ENCODE assay signal across 2 cellular contexts in the genomic region with DNA sequence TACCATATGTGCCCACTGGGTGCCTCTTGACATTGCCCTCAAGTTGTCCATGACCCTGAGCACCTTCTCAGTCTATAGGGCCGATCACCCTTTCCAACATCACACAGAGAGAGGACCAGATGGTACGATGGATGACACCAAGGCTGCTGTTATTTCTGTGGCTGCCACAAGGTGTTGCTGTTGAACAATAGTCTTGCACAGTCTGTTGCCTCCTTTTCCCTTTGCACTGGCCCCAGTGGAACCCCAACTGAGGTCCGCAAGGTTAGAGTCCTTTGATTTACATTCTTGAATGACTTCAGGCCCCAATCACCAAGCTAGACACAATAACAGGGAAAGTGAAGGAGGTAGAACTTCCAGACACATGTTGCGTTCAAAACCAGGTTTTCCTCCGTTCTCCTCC.
TF ChIP-seq lines count a peak whose summit lies in the region.

No MANE protein-coding gene starts in this region.

TF ChIP-seq in HEK293, 187 proteins besides CTCF, POLR2A, EP300 and RAD21 (continues in another document):
- TF ChIP-seq, protein P1, sequence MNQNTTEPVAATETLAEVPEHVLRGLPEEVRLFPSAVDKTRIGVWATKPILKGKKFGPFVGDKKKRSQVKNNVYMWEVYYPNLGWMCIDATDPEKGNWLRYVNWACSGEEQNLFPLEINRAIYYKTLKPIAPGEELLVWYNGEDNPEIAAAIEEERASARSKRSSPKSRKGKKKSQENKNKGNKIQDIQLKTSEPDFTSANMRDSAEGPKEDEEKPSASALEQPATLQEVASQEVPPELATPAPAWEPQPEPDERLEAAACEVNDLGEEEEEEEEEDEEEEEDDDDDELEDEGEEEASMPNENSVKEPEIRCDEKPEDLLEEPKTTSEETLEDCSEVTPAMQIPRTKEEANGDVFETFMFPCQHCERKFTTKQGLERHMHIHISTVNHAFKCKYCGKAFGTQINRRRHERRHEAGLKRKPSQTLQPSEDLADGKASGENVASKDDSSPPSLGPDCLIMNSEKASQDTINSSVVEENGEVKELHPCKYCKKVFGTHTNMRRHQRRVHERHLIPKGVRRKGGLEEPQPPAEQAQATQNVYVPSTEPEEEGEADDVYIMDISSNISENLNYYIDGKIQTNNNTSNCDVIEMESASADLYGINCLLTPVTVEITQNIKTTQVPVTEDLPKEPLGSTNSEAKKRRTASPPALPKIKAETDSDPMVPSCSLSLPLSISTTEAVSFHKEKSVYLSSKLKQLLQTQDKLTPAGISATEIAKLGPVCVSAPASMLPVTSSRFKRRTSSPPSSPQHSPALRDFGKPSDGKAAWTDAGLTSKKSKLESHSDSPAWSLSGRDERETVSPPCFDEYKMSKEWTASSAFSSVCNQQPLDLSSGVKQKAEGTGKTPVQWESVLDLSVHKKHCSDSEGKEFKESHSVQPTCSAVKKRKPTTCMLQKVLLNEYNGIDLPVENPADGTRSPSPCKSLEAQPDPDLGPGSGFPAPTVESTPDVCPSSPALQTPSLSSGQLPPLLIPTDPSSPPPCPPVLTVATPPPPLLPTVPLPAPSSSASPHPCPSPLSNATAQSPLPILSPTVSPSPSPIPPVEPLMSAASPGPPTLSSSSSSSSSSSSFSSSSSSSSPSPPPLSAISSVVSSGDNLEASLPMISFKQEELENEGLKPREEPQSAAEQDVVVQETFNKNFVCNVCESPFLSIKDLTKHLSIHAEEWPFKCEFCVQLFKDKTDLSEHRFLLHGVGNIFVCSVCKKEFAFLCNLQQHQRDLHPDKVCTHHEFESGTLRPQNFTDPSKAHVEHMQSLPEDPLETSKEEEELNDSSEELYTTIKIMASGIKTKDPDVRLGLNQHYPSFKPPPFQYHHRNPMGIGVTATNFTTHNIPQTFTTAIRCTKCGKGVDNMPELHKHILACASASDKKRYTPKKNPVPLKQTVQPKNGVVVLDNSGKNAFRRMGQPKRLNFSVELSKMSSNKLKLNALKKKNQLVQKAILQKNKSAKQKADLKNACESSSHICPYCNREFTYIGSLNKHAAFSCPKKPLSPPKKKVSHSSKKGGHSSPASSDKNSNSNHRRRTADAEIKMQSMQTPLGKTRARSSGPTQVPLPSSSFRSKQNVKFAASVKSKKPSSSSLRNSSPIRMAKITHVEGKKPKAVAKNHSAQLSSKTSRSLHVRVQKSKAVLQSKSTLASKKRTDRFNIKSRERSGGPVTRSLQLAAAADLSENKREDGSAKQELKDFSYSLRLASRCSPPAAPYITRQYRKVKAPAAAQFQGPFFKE (tag by site-specific recombination; IDR thresholded peaks at IDR 0.05; ENCODE audit: borderline replicate concordance): no peak
- peak; percentile 67 for TF ChIP-seq SETDB1 (IDR thresholded peaks at IDR 0.05; ENCODE audit: insufficient read length, low read length)
- TF ChIP-seq ZNF548 (tag by site-specific recombination; IDR thresholded peaks at IDR 0.05): no peak
- TF ChIP-seq, protein P2, sequence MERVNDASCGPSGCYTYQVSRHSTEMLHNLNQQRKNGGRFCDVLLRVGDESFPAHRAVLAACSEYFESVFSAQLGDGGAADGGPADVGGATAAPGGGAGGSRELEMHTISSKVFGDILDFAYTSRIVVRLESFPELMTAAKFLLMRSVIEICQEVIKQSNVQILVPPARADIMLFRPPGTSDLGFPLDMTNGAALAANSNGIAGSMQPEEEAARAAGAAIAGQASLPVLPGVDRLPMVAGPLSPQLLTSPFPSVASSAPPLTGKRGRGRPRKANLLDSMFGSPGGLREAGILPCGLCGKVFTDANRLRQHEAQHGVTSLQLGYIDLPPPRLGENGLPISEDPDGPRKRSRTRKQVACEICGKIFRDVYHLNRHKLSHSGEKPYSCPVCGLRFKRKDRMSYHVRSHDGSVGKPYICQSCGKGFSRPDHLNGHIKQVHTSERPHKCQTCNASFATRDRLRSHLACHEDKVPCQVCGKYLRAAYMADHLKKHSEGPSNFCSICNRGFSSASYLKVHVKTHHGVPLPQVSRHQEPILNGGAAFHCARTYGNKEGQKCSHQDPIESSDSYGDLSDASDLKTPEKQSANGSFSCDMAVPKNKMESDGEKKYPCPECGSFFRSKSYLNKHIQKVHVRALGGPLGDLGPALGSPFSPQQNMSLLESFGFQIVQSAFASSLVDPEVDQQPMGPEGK (tag by site-specific recombination; IDR thresholded peaks at IDR 0.05): no peak
- no peak for TF ChIP-seq HOXC10 (CRISPR knock-in tag; IDR thresholded peaks at IDR 0.05)
- TF ChIP-seq, protein P3, sequence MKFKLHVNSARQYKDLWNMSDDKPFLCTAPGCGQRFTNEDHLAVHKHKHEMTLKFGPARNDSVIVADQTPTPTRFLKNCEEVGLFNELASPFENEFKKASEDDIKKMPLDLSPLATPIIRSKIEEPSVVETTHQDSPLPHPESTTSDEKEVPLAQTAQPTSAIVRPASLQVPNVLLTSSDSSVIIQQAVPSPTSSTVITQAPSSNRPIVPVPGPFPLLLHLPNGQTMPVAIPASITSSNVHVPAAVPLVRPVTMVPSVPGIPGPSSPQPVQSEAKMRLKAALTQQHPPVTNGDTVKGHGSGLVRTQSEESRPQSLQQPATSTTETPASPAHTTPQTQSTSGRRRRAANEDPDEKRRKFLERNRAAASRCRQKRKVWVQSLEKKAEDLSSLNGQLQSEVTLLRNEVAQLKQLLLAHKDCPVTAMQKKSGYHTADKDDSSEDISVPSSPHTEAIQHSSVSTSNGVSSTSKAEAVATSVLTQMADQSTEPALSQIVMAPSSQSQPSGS (tag by site-specific recombination; IDR thresholded peaks at IDR 0.05; ENCODE audit: low read depth): no peak
- no peak for TF ChIP-seq ZFP37 (tag by site-specific recombination; IDR thresholded peaks at IDR 0.05)
- TF ChIP-seq ZNF626 (tag by site-specific recombination; IDR thresholded peaks at IDR 0.05): no peak
- no peak for TF ChIP-seq ZNF175 (tag by site-specific recombination; IDR thresholded peaks at IDR 0.05)
- no peak for TF ChIP-seq ZNF140 (tag by site-specific recombination; IDR thresholded peaks at IDR 0.05)
- no peak for TF ChIP-seq SP2 (tag by site-specific recombination; IDR thresholded peaks at IDR 0.05)
- no peak for TF ChIP-seq ZNF544 (tag by site-specific recombination; IDR thresholded peaks at IDR 0.05)
- TF ChIP-seq REPIN1 (tag by site-specific recombination; IDR thresholded peaks at IDR 0.05; ENCODE audit: low read depth): no peak
- no peak for TF ChIP-seq ZNF501 (tag by site-specific recombination; IDR thresholded peaks at IDR 0.05)
- no peak for TF ChIP-seq ZNF157 (tag by site-specific recombination; IDR thresholded peaks at IDR 0.05)
- TF ChIP-seq YY2 (tag by site-specific recombination; IDR thresholded peaks at IDR 0.05): no peak
- TF ChIP-seq, protein P4, sequence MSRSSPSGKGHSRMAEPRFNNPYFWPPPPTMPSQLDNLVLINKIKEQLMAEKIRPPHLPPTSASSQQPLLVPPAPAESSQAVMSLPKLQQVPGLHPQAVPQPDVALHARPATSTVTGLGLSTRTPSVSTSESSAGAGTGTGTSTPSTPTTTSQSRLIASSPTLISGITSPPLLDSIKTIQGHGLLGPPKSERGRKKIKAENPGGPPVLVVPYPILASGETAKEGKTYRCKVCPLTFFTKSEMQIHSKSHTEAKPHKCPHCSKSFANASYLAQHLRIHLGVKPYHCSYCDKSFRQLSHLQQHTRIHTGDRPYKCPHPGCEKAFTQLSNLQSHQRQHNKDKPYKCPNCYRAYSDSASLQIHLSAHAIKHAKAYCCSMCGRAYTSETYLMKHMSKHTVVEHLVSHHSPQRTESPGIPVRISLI (tag by site-specific recombination; IDR thresholded peaks at IDR 0.05): no peak
- TF ChIP-seq ZNF37A (tag by site-specific recombination; IDR thresholded peaks at IDR 0.05): no peak

TF ChIP-seq in WTC11, 78 proteins besides CTCF, POLR2A, EP300 and RAD21 (continued from another document):
- TF ChIP-seq, protein P5, sequence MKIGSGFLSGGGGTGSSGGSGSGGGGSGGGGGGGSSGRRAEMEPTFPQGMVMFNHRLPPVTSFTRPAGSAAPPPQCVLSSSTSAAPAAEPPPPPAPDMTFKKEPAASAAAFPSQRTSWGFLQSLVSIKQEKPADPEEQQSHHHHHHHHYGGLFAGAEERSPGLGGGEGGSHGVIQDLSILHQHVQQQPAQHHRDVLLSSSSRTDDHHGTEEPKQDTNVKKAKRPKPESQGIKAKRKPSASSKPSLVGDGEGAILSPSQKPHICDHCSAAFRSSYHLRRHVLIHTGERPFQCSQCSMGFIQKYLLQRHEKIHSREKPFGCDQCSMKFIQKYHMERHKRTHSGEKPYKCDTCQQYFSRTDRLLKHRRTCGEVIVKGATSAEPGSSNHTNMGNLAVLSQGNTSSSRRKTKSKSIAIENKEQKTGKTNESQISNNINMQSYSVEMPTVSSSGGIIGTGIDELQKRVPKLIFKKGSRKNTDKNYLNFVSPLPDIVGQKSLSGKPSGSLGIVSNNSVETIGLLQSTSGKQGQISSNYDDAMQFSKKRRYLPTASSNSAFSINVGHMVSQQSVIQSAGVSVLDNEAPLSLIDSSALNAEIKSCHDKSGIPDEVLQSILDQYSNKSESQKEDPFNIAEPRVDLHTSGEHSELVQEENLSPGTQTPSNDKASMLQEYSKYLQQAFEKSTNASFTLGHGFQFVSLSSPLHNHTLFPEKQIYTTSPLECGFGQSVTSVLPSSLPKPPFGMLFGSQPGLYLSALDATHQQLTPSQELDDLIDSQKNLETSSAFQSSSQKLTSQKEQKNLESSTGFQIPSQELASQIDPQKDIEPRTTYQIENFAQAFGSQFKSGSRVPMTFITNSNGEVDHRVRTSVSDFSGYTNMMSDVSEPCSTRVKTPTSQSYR (CRISPR knock-in tag; IDR thresholded peaks at IDR 0.05): no peak
- TF ChIP-seq, protein P6, sequence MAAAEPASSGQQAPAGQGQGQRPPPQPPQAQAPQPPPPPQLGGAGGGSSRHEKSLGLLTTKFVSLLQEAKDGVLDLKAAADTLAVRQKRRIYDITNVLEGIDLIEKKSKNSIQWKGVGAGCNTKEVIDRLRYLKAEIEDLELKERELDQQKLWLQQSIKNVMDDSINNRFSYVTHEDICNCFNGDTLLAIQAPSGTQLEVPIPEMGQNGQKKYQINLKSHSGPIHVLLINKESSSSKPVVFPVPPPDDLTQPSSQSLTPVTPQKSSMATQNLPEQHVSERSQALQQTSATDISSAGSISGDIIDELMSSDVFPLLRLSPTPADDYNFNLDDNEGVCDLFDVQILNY (CRISPR knock-in tag; IDR thresholded peaks at IDR 0.05): no peak
- TF ChIP-seq KAT7 (CRISPR knock-in tag; IDR thresholded peaks at IDR 0.05; ENCODE audit: borderline replicate concordance) (no peak), SP1 (CRISPR knock-in tag; conservative IDR thresholded peaks at IDR 0.05) (no peak), CREM (CRISPR knock-in tag; IDR thresholded peaks at IDR 0.05) (no peak), NR1H2 (CRISPR knock-in tag; IDR thresholded peaks at IDR 0.05) (no peak), SMAD4 (CRISPR knock-in tag; IDR thresholded peaks at IDR 0.05) (no peak)
- TF ChIP-seq, protein P7, sequence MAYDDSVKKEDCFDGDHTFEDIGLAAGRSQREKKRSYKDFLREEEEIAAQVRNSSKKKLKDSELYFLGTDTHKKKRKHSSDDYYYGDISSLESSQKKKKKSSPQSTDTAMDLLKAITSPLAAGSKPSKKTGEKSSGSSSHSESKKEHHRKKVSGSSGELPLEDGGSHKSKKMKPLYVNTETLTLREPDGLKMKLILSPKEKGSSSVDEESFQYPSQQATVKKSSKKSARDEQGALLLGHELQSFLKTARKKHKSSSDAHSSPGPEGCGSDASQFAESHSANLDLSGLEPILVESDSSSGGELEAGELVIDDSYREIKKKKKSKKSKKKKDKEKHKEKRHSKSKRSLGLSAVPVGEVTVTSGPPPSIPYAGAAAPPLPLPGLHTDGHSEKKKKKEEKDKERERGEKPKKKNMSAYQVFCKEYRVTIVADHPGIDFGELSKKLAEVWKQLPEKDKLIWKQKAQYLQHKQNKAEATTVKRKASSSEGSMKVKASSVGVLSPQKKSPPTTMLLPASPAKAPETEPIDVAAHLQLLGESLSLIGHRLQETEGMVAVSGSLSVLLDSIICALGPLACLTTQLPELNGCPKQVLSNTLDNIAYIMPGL (CRISPR knock-in tag; IDR thresholded peaks at IDR 0.05): no peak
